ENCODE assay signal across 13 cellular contexts in genomic region chr1:234406871-234407270, GRCh38. TPM values are rescaled to one million over a fixed set of nuclear protein-coding genes. Genes with fewer than 3 reads are reported as not detected.
DNase-seq lines count a peak whose midpoint lies in the region; TF ChIP-seq lines count a peak whose summit lies in the region.
"Had no signal": no experiment of that assay in that cellular context is flagged by ENCODE, and none has a peak within 500 bp of the region (broad histone marks: within the 10 kb centered on the region; RNA-seq: fewer than 3 reads in every experiment).

No MANE protein-coding gene starts in this region.

- H3K27ac ChIP-seq in PC-9 = 0 out of 2 replicates have a peak overlapping the region, but pooled peaks have one; percentile 9
- no peak overlapping the region for H3K27ac ChIP-seq in mesenchymal stem cell (ENCODE audit: low read length, poor library complexity, severe bottlenecking)
- H3K27ac ChIP-seq: A549 had no signal

- H2AK5ac ChIP-seq in mesenchymal stem cell (ENCODE audit: low read length, severe bottlenecking) = no peak overlapping the region

- BruUV-seq in PC-9 (replicated peaks; lab: Mats Ljungman, UMichigan) = no TSS peak

- no peak overlapping the region for H2AFZ ChIP-seq in PC-9
- H2AFZ ChIP-seq in mesenchymal stem cell (ENCODE audit: low read depth, low read length) = no peak overlapping the region

- TF ChIP-seq CTCF in PC-9 (conservative IDR thresholded peaks at IDR 0.05) = no peak
- TF ChIP-seq CTCF in neural crest cell (conservative IDR thresholded peaks at IDR 0.05) = no peak

- POLR2A ChIA-PET in activated CD4-positive, alpha-beta memory T cell treated with anti-CD3 and anti-CD28 coated beads for 36 hours (lab: Charles Lee) = no interaction called here
- POLR2A ChIA-PET in activated CD4-positive, alpha-beta memory T cell treated with anti-CD3 and anti-CD28 coated beads, Interleukin-2, amount 10 ng/mL, durations not matched to agents 7 days and 5 days (lab: Charles Lee) = interaction anchor here (1.5 kb wide), 1 partner anchor 33 kb away, joined by 9 read pairs; the partner anchor contains the start of gene COA6
- POLR2A ChIA-PET in PC-9 (lab: Charles Lee; ENCODE audit: unreplicated experiment) = no interaction called here

- no peak overlapping the region for H2BK120ac ChIP-seq in mesenchymal stem cell (ENCODE audit: low read depth, low read length)

- H2BK12ac ChIP-seq in mesenchymal stem cell (ENCODE audit: low read length in 2 of 2) = no peak overlapping the region

- H3K9me3 ChIP-seq in PC-9 (ENCODE audit: insufficient read depth, low read depth) (no peaks in the 10 kb centered on the region), mesenchymal stem cell (ENCODE audit: control insufficient read depth, low read length) (no peaks in the 10 kb centered on the region)
- H3K9me3 ChIP-seq: A549 had no signal

- H3K14ac ChIP-seq in mesenchymal stem cell (ENCODE audit: low read length in 2 of 2) = no peak overlapping the region

- H3K27me3 Mint-ChIP-seq in activated CD4-positive, alpha-beta memory T cell treated with anti-CD3 and anti-CD28 coated beads for 36 hours = no peaks in the 10 kb centered on the region
- H3K27me3 Mint-ChIP-seq in activated CD4-positive, alpha-beta memory T cell treated with anti-CD3 and anti-CD28 coated beads, Interleukin-2, amount 10 ng/mL, durations not matched to agents 7 days and 5 days = no peaks in the 10 kb centered on the region
- H3K27me3 Mint-ChIP-seq in activated naive CD8-positive, alpha-beta T cell = no peaks in the 10 kb centered on the region
- H3K27me3 Mint-ChIP-seq in activated naive CD8-positive, alpha-beta T cell treated with anti-CD3 and anti-CD28 coated beads for 36 hours = no peaks in the 10 kb centered on the region
- H3K27me3 Mint-ChIP-seq in neural crest cell (ENCODE audit: low read depth) = no peaks in the 10 kb centered on the region

- no peak overlapping the region for H3K4ac ChIP-seq in mesenchymal stem cell (ENCODE audit: low read depth in 1 of 2, low read length in 2 of 2)

- no peaks in the 10 kb centered on the region for H3K9me3 Mint-ChIP-seq in activated CD4-positive, alpha-beta memory T cell treated with anti-CD3 and anti-CD28 coated beads for 36 hours
- H3K9me3 Mint-ChIP-seq in activated CD4-positive, alpha-beta memory T cell treated with anti-CD3 and anti-CD28 coated beads, Interleukin-2, amount 10 ng/mL, durations not matched to agents 7 days and 5 days = no peaks in the 10 kb centered on the region
- H3K9me3 Mint-ChIP-seq in activated naive CD8-positive, alpha-beta T cell (ENCODE audit: low read depth) = no peaks in the 10 kb centered on the region
- H3K9me3 Mint-ChIP-seq in activated naive CD8-positive, alpha-beta T cell treated with anti-CD3 and anti-CD28 coated beads for 36 hours = no peaks in the 10 kb centered on the region
- no peaks in the 10 kb centered on the region for H3K9me3 Mint-ChIP-seq in neural crest cell

- H3K27ac Mint-ChIP-seq in activated CD4-positive, alpha-beta memory T cell treated with anti-CD3 and anti-CD28 coated beads for 36 hours = peak overlapping the region; percentile 33
- H3K27ac Mint-ChIP-seq in activated CD4-positive, alpha-beta memory T cell treated with anti-CD3 and anti-CD28 coated beads, Interleukin-2, amount 10 ng/mL, durations not matched to agents 7 days and 5 days = no peak overlapping the region
- peak overlapping the region; percentile 58 for H3K27ac Mint-ChIP-seq in activated naive CD8-positive, alpha-beta T cell
- H3K27ac Mint-ChIP-seq in activated naive CD8-positive, alpha-beta T cell treated with anti-CD3 and anti-CD28 coated beads for 36 hours = no peak overlapping the region
- H3K27ac Mint-ChIP-seq in neural crest cell (ENCODE audit: unreplicated experiment) = peak overlapping the region; percentile 58

- intact Hi-C loops in activated CD4-positive, alpha-beta memory T cell treated with anti-CD3 and anti-CD28 coated beads for 36 hours (cut with micrococcal nuclease) = loop anchor here (5.0 to 10.0 kb wide), 3 partner anchors 80 to 568 kb away; no protein-coding TSS in a partner anchor
- intact Hi-C loops in PC-9 (cut with micrococcal nuclease; ENCODE audit: unreplicated experiment) = no loop called here

- no peaks in the 10 kb centered on the region for H3K79me1 ChIP-seq in mesenchymal stem cell (replicated peaks; ENCODE audit: low read length, poor library complexity, severe bottlenecking)

- no peak overlapping the region for H3K18ac ChIP-seq in mesenchymal stem cell (ENCODE audit: low read depth in 1 of 2, low read length in 2 of 2)

- H3K36me3 ChIP-seq in PC-9 (ENCODE audit: low read depth) (peaks cover 17% of the 10 kb centered on the region; the same call in 1 of the 2 replicates), mesenchymal stem cell (ENCODE audit: control insufficient read depth in 1 of 2, insufficient read depth in 2 of 2, low read depth in 1 of 2, low read length in 2 of 2) (peaks cover 11 to 41% of the 10 kb centered on the region in 2 experiments)

- H3K27me3 ChIP-seq in PC-9 (ENCODE audit: insufficient read depth, low read depth) (no peaks in the 10 kb centered on the region), mesenchymal stem cell (ENCODE audit: control insufficient read depth in 1 of 2, insufficient read depth in 1 of 2, low read length in 2 of 2) (no peaks in the 10 kb centered on the region)

- peaks cover 13% of the 10 kb centered on the region for H3K36me3 Mint-ChIP-seq in activated CD4-positive, alpha-beta memory T cell treated with anti-CD3 and anti-CD28 coated beads for 36 hours
- peaks cover 12% of the 10 kb centered on the region for H3K36me3 Mint-ChIP-seq in activated CD4-positive, alpha-beta memory T cell treated with anti-CD3 and anti-CD28 coated beads, Interleukin-2, amount 10 ng/mL, durations not matched to agents 7 days and 5 days (ENCODE audit: low read depth)
- H3K36me3 Mint-ChIP-seq in activated naive CD8-positive, alpha-beta T cell = peaks cover 9% of the 10 kb centered on the region
- H3K36me3 Mint-ChIP-seq in activated naive CD8-positive, alpha-beta T cell treated with anti-CD3 and anti-CD28 coated beads for 36 hours = peaks cover 15% of the 10 kb centered on the region
- H3K36me3 Mint-ChIP-seq in neural crest cell (ENCODE audit: low read depth) = peaks cover 4% of the 10 kb centered on the region

- H2BK15ac ChIP-seq in mesenchymal stem cell (ENCODE audit: low read depth, poor library complexity, severe bottlenecking) = no peak overlapping the region

- H3K23ac ChIP-seq in mesenchymal stem cell (ENCODE audit: low read length in 2 of 2) = no peak overlapping the region

- H3K9ac ChIP-seq in mesenchymal stem cell (ENCODE audit: low read length) = no peak overlapping the region

- CTCF ChIA-PET in activated CD4-positive, alpha-beta memory T cell treated with anti-CD3 and anti-CD28 coated beads for 36 hours (lab: Charles Lee) = no interaction called here
- CTCF ChIA-PET in activated CD4-positive, alpha-beta memory T cell treated with anti-CD3 and anti-CD28 coated beads, Interleukin-2, amount 10 ng/mL, durations not matched to agents 7 days and 5 days (lab: Charles Lee) = interaction anchor here (0.7 kb wide), 1 partner anchor 82 kb away, joined by 3 read pairs; no protein-coding TSS in a partner anchor
- CTCF ChIA-PET in PC-9 (lab: Charles Lee) = no interaction called here

- peaks cover 45% of the 10 kb centered on the region for H3K4me1 Mint-ChIP-seq in activated CD4-positive, alpha-beta memory T cell treated with anti-CD3 and anti-CD28 coated beads for 36 hours (ENCODE audit: low read depth)
- peaks cover 32% of the 10 kb centered on the region for H3K4me1 Mint-ChIP-seq in activated CD4-positive, alpha-beta memory T cell treated with anti-CD3 and anti-CD28 coated beads, Interleukin-2, amount 10 ng/mL, durations not matched to agents 7 days and 5 days
- peaks cover 20% of the 10 kb centered on the region for H3K4me1 Mint-ChIP-seq in activated naive CD8-positive, alpha-beta T cell (ENCODE audit: low read depth)
- H3K4me1 Mint-ChIP-seq in activated naive CD8-positive, alpha-beta T cell treated with anti-CD3 and anti-CD28 coated beads for 36 hours = peaks cover 6% of the 10 kb centered on the region
- H3K4me1 Mint-ChIP-seq in neural crest cell = no peaks in the 10 kb centered on the region

- DNase-seq in activated CD4-positive, alpha-beta memory T cell treated with anti-CD3 and anti-CD28 coated beads for 36 hours = no peak
- no peak for DNase-seq in activated CD4-positive, alpha-beta memory T cell treated with anti-CD3 and anti-CD28 coated beads, Interleukin-2, amount 10 ng/mL, durations not matched to agents 7 days and 5 days
- DNase-seq in activated naive CD8-positive, alpha-beta T cell treated with anti-CD3 and anti-CD28 coated beads for 36 hours = no peak
- DNase-seq in PC-9 = no peak
- DNase-seq in neural crest cell (ENCODE audit: low read depth, low spot score) = no peak
- no peak for DNase-seq in mesenchymal stem cell
- DNase-seq: NCI-H1105, NCI-H2081, NCI-H510A, NCI-H748 treated with DMSO at 0.1 percent for 48 hours, SHP77 had no signal

- H4K91ac ChIP-seq in mesenchymal stem cell (ENCODE audit: low read length) = no peak overlapping the region

- no peaks in the 10 kb centered on the region for H3K79me2 ChIP-seq in PC-9 (ENCODE audit: low read depth)

- no peak overlapping the region for H2BK5ac ChIP-seq in mesenchymal stem cell (ENCODE audit: low read depth, low read length, poor library complexity, severe bottlenecking)

- peaks cover 10% of the 10 kb centered on the region; the same call in 1 of the 2 replicates for H3F3A ChIP-seq in PC-9 (ENCODE audit: insufficient read depth, low read depth)

- 100% methylated on average over 3 of the region's 4 CpGs for WGBS in mesenchymal stem cell

- H4K8ac ChIP-seq in mesenchymal stem cell (ENCODE audit: low read length) = no peak overlapping the region

- no peaks in the 10 kb centered on the region for H3K4me1 ChIP-seq in PC-9 (replicated peaks; ENCODE audit: insufficient read depth)
- no peaks in the 10 kb centered on the region for H3K4me1 ChIP-seq in mesenchymal stem cell (ENCODE audit: control insufficient read depth, insufficient read depth, low read depth, low read length)
- H3K4me1 ChIP-seq: A549 had no signal

- H3K4me2 ChIP-seq in PC-9 = no peak overlapping the region
- no peak overlapping the region for H3K4me2 ChIP-seq in mesenchymal stem cell (ENCODE audit: low read length, poor library complexity, severe bottlenecking)
- H3K4me2 ChIP-seq: A549 had no signal

- H3K4me3 ChIP-seq in PC-9 = no peak overlapping the region
- H3K4me3 ChIP-seq in mesenchymal stem cell (ENCODE audit: insufficient read depth in 1 of 2, low read depth in 1 of 2, low read length in 2 of 2) = no peak overlapping the region
- H3K4me3 ChIP-seq: A549 had no signal

- H3K9me2 ChIP-seq in PC-9 (ENCODE audit: insufficient read depth) = no peaks in the 10 kb centered on the region; the same call in 1 of the 2 replicates

- no peaks in the 10 kb centered on the region for H4K20me1 ChIP-seq in PC-9 (ENCODE audit: insufficient read depth)

- H3K4me3 Mint-ChIP-seq in activated CD4-positive, alpha-beta memory T cell treated with anti-CD3 and anti-CD28 coated beads for 36 hours = no peak overlapping the region
- H3K4me3 Mint-ChIP-seq in activated CD4-positive, alpha-beta memory T cell treated with anti-CD3 and anti-CD28 coated beads, Interleukin-2, amount 10 ng/mL, durations not matched to agents 7 days and 5 days = no peak overlapping the region
- H3K4me3 Mint-ChIP-seq in activated naive CD8-positive, alpha-beta T cell = no peak overlapping the region
- H3K4me3 Mint-ChIP-seq in activated naive CD8-positive, alpha-beta T cell treated with anti-CD3 and anti-CD28 coated beads for 36 hours = no peak overlapping the region
- no peak overlapping the region for H3K4me3 Mint-ChIP-seq in neural crest cell

RNA-seq across cellular contexts. Expression of gene COA6, which starts 33.6 kb away (rescaled TPM):
- total RNA-seq in activated CD4-positive, alpha-beta memory T cell treated with anti-CD3 and anti-CD28 coated beads for 36 hours = 10 to 100 TPM; 57.7 to 58.5 TPM
- 10 to 100 TPM; 39.7 to 44.7 TPM for total RNA-seq in activated CD4-positive, alpha-beta memory T cell treated with anti-CD3 and anti-CD28 coated beads, Interleukin-2, amount 10 ng/mL, durations not matched to agents 7 days and 5 days
- 10 to 100 TPM; 60.0 to 63.7 TPM for total RNA-seq in activated naive CD8-positive, alpha-beta T cell treated with anti-CD3 and anti-CD28 coated beads for 36 hours
- total RNA-seq in PC-9 (2021) = 73.8 and 77.1 TPM in 2 replicates
- 32.0 and 36.3 TPM in 2 replicates for total RNA-seq in neural crest cell
- 41.9 TPM for polyA plus RNA-seq in mesenchymal stem cell (2013, experiment 1 of 2)
- 42.9 TPM for polyA plus RNA-seq in mesenchymal stem cell (2013, experiment 2 of 2)

Comparison
In these comparisons a context has a peak if more than half of its experiments do, and no peak if none do; other contexts are left out.
1. H3K27ac Mint-ChIP-seq: peak in activated CD4-positive, alpha-beta memory T cell treated with anti-CD3 and anti-CD28 coated beads for 36 hours (single experiment), activated naive CD8-positive, alpha-beta T cell (single experiment) and neural crest cell (single experiment); none in activated CD4-positive, alpha-beta memory T cell treated with anti-CD3 and anti-CD28 coated beads, Interleukin-2, amount 10 ng/mL, durations not matched to agents 7 days and 5 days (single experiment) and activated naive CD8-positive, alpha-beta T cell treated with anti-CD3 and anti-CD28 coated beads for 36 hours (single experiment).